20 cellular contexts compared by ENCODE assay signal in the genomic region with DNA sequence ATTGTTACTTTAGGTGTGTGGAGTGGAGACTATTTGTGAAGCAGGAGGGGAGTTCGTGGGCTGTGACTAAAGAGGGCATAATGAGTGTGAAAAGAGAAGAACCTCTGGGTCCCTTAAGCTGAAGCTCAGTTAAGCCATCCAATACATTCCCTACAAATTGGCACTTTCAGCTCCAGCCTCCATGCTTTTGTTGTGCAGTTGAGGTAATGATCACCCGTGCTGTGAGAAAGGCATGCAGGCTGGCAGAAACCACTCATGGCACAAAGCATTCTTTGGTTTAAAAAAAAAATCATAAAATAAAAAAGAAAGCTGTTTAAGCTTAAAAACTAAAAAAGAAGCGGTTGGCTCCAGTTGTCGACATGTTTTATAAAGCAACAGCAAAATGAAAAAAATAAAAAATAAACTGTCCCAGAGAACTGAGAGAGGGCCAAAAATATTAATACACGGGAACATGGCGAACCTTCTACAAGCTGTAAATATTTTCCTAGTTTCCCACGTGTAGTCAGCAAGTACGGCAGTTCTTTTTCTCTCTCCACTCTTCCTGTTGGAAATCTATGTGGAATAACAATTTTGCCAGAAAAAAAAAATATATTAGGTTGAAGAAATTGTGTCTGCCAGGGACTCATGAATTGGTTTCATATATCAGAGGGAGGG.
DNase-seq lines count a peak whose midpoint lies in the region; ATAC-seq and TF ChIP-seq lines count a peak whose summit lies in the region.
"Had no signal": no experiment of that assay in that cellular context is flagged by ENCODE, and none has a peak within 500 bp of the region (broad histone marks: within the 10 kb centered on the region; RNA-seq: fewer than 3 reads in every experiment).

No MANE protein-coding gene starts in this region.

- no peak for DNase-seq in esophagus muscularis mucosa (ENCODE audit: extremely low spot score)
- DNase-seq in gastrocnemius medialis = no peak
- DNase-seq in upper lobe of left lung = no peak
- no peak for DNase-seq in stimulated activated naive CD4-positive, alpha-beta T cell (lab: John Stamatoyannopoulos, UW)
- no peak for DNase-seq in UCSD-AML1 (lab: John Stamatoyannopoulos, UW; ENCODE audit: unreplicated experiment)
- no peak for DNase-seq in NCI-H510A (lab: John Stamatoyannopoulos, UW)
- DNase-seq: DMS 273 treated with DMSO at 0.1 percent for 48 hours, GDM1, HCEC 1CT, NCI-H1436 treated with DMSO at 0.1 percent for 48 hours, NCI-H2029 treated with DMSO at 0.1 percent for 48 hours, NCI-H2171 treated with DMSO at 0.1 percent for 48 hours, NCI-H446 treated with DMSO at 0.1 percent for 48 hours, NCI-H774 had no signal

- intact Hi-C loops in esophagus muscularis mucosa (cut with DNase I) (no loop called here), gastrocnemius medialis (cut with DNase I; ENCODE audit: low total_unique reads) (no loop called here)

- H3K36me3 ChIP-seq in esophagus muscularis mucosa (no peaks in the 10 kb centered on the region), gastrocnemius medialis (no peaks in the 10 kb centered on the region), upper lobe of left lung (no peaks in the 10 kb centered on the region)

- ATAC-seq in gastrocnemius medialis (peak in 1 of 2 donors; percentile 58), upper lobe of left lung (ENCODE audit: low FRiP score in 2 of 2) (no peak), HG03097 (IDR thresholded peaks at IDR 0.05; ENCODE audit: low FRiP score, unreplicated experiment) (no peak)
- ATAC-seq: GM12878 had no signal

- H3K4me1 ChIP-seq in esophagus muscularis mucosa (peaks cover 0 to 13% (median 5%) of the 10 kb centered on the region in 4 donors), gastrocnemius medialis (peaks cover 0 to 7% of the 10 kb centered on the region in 2 donors), upper lobe of left lung (no peaks in the 10 kb centered on the region)

- H3K27me3 ChIP-seq in esophagus muscularis mucosa (peaks cover 0 to 48% (median 0%) of the 10 kb centered on the region in 4 donors), gastrocnemius medialis (peaks cover 0 to 10% (median 5%) of the 10 kb centered on the region in 3 donors), upper lobe of left lung (no peaks in the 10 kb centered on the region)

- WGBS in esophagus muscularis mucosa = 55% methylated on average over 8 of the region's 8 CpGs
- 66 to 70% methylated on average over 8 of the region's 8 CpGs for WGBS in upper lobe of left lung, 2 donors

- TF ChIP-seq POLR2A in esophagus muscularis mucosa (IDR thresholded peaks at IDR 0.05; ENCODE audit: low read depth) (no peak), gastrocnemius medialis (IDR thresholded peaks at IDR 0.05) (no peak), upper lobe of left lung (IDR thresholded peaks at IDR 0.05) (no peak)

- in situ Hi-C loops in gastrocnemius medialis (cut with MboI; ENCODE audit: low sequenced_read_pairs in 4 of 4) = no loop called here

- peaks cover 0 to 4% (median 0%) of the 10 kb centered on the region in 4 donors for H3K9me3 ChIP-seq in esophagus muscularis mucosa
- no peaks in the 10 kb centered on the region for H3K9me3 ChIP-seq in gastrocnemius medialis
- no peaks in the 10 kb centered on the region for H3K9me3 ChIP-seq in upper lobe of left lung

- H3K27ac ChIP-seq in angular gyrus (ENCODE audit: low read depth, low read length) (peak overlapping the region; percentile 46), esophagus muscularis mucosa (replicated peaks in 1 of 4) (peak overlapping the region in 3 of 4 donors; percentile 35 to 61 (median 41)), gastrocnemius medialis (peak overlapping the region in 3 of 4 donors; percentile 41 to 68 (median 64)), upper lobe of left lung (peak overlapping the region in 3 of 4 donors; percentile 13 to 35 (median 30))
- H3K27ac ChIP-seq: C4-2B, HL-60, RWPE1 had no signal

- TF ChIP-seq CTCF in esophagus muscularis mucosa (IDR thresholded peaks at IDR 0.05) (no peak), gastrocnemius medialis (IDR thresholded peaks at IDR 0.05 in 4 of 5, conservative IDR thresholded peaks at IDR 0.05 in 1 of 5) (no peak), upper lobe of left lung (IDR thresholded peaks at IDR 0.05) (no peak)

- no peak overlapping the region for H3K4me3 ChIP-seq in esophagus muscularis mucosa
- no peak overlapping the region for H3K4me3 ChIP-seq in gastrocnemius medialis
- H3K4me3 ChIP-seq in upper lobe of left lung = no peak overlapping the region
- H3K4me3 ChIP-seq: GM12878 had no signal

- TF ChIP-seq EP300 in esophagus muscularis mucosa (IDR thresholded peaks at IDR 0.05) (no peak), upper lobe of left lung (IDR thresholded peaks at IDR 0.05) (no peak)
